1 cellular context compared by ENCODE assay signal in genomic region chr3:31550452-31551251, GRCh38.
TF ChIP-seq lines count a peak whose summit lies in the region.

No MANE protein-coding gene starts in this region.

TF ChIP-seq in GM23338, 12 proteins besides CTCF, POLR2A, EP300 and RAD21 (continued from another document):
- no peak for TF ChIP-seq ETS1 (IDR thresholded peaks at IDR 0.05)
- no peak for TF ChIP-seq STAT1 (IDR thresholded peaks at IDR 0.05; ENCODE audit: unreplicated experiment)
- TF ChIP-seq REST (IDR thresholded peaks at IDR 0.05; ENCODE audit: unreplicated experiment), result no peak
- TF ChIP-seq JUNB (IDR thresholded peaks at IDR 0.05; ENCODE audit: unreplicated experiment), result no peak
- TF ChIP-seq EZH2 (IDR thresholded peaks at IDR 0.05; ENCODE audit: low read depth, unreplicated experiment), result no peak
- no peak for TF ChIP-seq NANOG (IDR thresholded peaks at IDR 0.05; ENCODE audit: borderline replicate concordance)
- TF ChIP-seq ZNF114 (CRISPR knock-in tag; IDR thresholded peaks at IDR 0.05), result no peak
